ENCODE assay signal across 20 cellular contexts in genomic region chr5:133861161-133861737, GRCh38.
DNase-seq lines count a peak whose midpoint lies in the region; ATAC-seq and TF ChIP-seq lines count a peak whose summit lies in the region.
"Had no signal": no experiment of that assay in that cellular context is flagged by ENCODE, and none has a peak within 500 bp of the region (broad histone marks: within the 10 kb centered on the region; RNA-seq: fewer than 3 reads in every experiment).

No MANE protein-coding gene starts in this region.

- no peaks in the 10 kb centered on the region for H3K4me1 ChIP-seq in effector memory CD4-positive, alpha-beta T cell (ENCODE audit: control insufficient read depth, insufficient read depth, low read length, poor library complexity, severe bottlenecking)
- H3K4me1 ChIP-seq: A549, right lobe of liver, testis had no signal

- no peak overlapping the region for H3K4me3 ChIP-seq in effector memory CD4-positive, alpha-beta T cell (ENCODE audit: insufficient read depth, low read depth, low read length, poor library complexity, severe bottlenecking)
- H3K4me3 ChIP-seq: A549, dorsolateral prefrontal cortex, PC-9, right lobe of liver, testis had no signal

- no peak overlapping the region for H3K27ac Mint-ChIP-seq in activated CD8-positive, alpha-beta T cell treated with anti-CD3 and anti-CD28 coated beads for 36 hours
- H3K27ac Mint-ChIP-seq in activated CD8-positive, alpha-beta T cell treated with anti-CD3 and anti-CD28 coated beads, Interleukin-2, amount 10 ng/mL, durations not matched to agents 7 days and 5 days: no peak overlapping the region
- H3K27ac Mint-ChIP-seq in activated B cell treated with CpG ODN at 0.5 μM for 24 hours (no peak overlapping the region), naive B cell (peak overlapping the region in 4 of 6 donors; percentile 1 to 74 (median 54))
- no peak overlapping the region for H3K27ac Mint-ChIP-seq in stimulated activated naive CD8-positive, alpha-beta T cell treated with anti-CD3 and anti-CD28 coated beads, Interleukin-15, amount 100 ng/mL, for 72 hours
- H3K27ac Mint-ChIP-seq: CD14-positive monocyte; T-helper 2 cell treated with Interferon-gamma antibody and Interleukin-4, amounts not matched to agents 5 μg/mL and 100 μg/mL, for 36 hours had no signal

- peaks cover 2% of the 10 kb centered on the region for H3K9me3 Mint-ChIP-seq in activated CD8-positive, alpha-beta T cell treated with anti-CD3 and anti-CD28 coated beads for 36 hours
- H3K9me3 Mint-ChIP-seq in activated CD8-positive, alpha-beta T cell treated with anti-CD3 and anti-CD28 coated beads, Interleukin-2, amount 10 ng/mL, durations not matched to agents 7 days and 5 days (ENCODE audit: insufficient read depth): no peaks in the 10 kb centered on the region
- H3K9me3 Mint-ChIP-seq in activated B cell treated with CpG ODN at 0.5 μM for 24 hours (no peaks in the 10 kb centered on the region), naive B cell (peaks cover 0 to 3% (median 0%) of the 10 kb centered on the region in 7 donors)
- H3K9me3 Mint-ChIP-seq in stimulated activated naive CD8-positive, alpha-beta T cell treated with anti-CD3 and anti-CD28 coated beads, Interleukin-15, amount 100 ng/mL, for 72 hours: no peaks in the 10 kb centered on the region
- H3K9me3 Mint-ChIP-seq: T-helper 2 cell treated with Interferon-gamma antibody and Interleukin-4, amounts not matched to agents 5 μg/mL and 100 μg/mL, for 36 hours had no signal

- peak; percentile 77 for DNase-seq in activated CD8-positive, alpha-beta T cell treated with anti-CD3 and anti-CD28 coated beads for 36 hours
- DNase-seq in activated CD8-positive, alpha-beta T cell treated with anti-CD3 and anti-CD28 coated beads, Interleukin-2, amount 10 ng/mL, durations not matched to agents 7 days and 5 days: no peak
- DNase-seq in activated B cell treated with CpG ODN at 0.5 μM for 24 hours: no peak
- peak; percentile 63 for DNase-seq in naive B cell
- DNase-seq in stimulated activated naive CD8-positive, alpha-beta T cell treated with anti-CD3 and anti-CD28 coated beads, Interleukin-15, amount 100 ng/mL, for 72 hours: peak in 1 of 2 donors; percentile 47
- no peak for DNase-seq in effector memory CD4-positive, alpha-beta T cell
- no peak for DNase-seq in NOMO-1 treated with dmso at 0.1 percent for 144 hours (lab: John Stamatoyannopoulos, UW; ENCODE audit: unreplicated experiment)
- no peak for DNase-seq in NCI-H774 (lab: John Stamatoyannopoulos, UW)
- DNase-seq: activated CD8-positive, alpha-beta memory T cell treated with anti-CD3 and anti-CD28 coated beads, Interleukin-2, amount 50 U/mL, for 48 hours; glutamatergic neuron; left ventricle myocardium superior; NCI-H1417 treated with DMSO at 0.1 percent for 48 hours; NCI-H2171; PC-9; testis had no signal

- peak; percentile 92 for ATAC-seq in activated CD8-positive, alpha-beta T cell treated with anti-CD3 and anti-CD28 coated beads for 36 hours
- ATAC-seq in activated CD8-positive, alpha-beta T cell treated with anti-CD3 and anti-CD28 coated beads, Interleukin-2, amount 10 ng/mL, durations not matched to agents 7 days and 5 days: no peak
- ATAC-seq in activated B cell treated with CpG ODN at 0.5 μM for 24 hours (ENCODE audit: low read depth): peak; percentile 98
- peak; percentile 100 for ATAC-seq in naive B cell (ENCODE audit: low read depth in 2 of 2)
- peak; percentile 91 for ATAC-seq in stimulated activated naive CD8-positive, alpha-beta T cell treated with anti-CD3 and anti-CD28 coated beads, Interleukin-15, amount 100 ng/mL, for 72 hours
- ATAC-seq: A549, left ventricle myocardium superior had no signal

- TF ChIP-seq CTCF in activated CD8-positive, alpha-beta T cell treated with anti-CD3 and anti-CD28 coated beads for 36 hours (IDR thresholded peaks at IDR 0.05): no peak
- no peak for TF ChIP-seq CTCF in activated B cell treated with CpG ODN at 0.5 μM for 24 hours (IDR thresholded peaks at IDR 0.05)

- POLR2A ChIA-PET in activated CD8-positive, alpha-beta T cell treated with anti-CD3 and anti-CD28 coated beads for 36 hours (lab: Charles Lee): no interaction called here
- POLR2A ChIA-PET in activated CD8-positive, alpha-beta T cell treated with anti-CD3 and anti-CD28 coated beads, Interleukin-2, amount 10 ng/mL, durations not matched to agents 7 days and 5 days (lab: Charles Lee): no interaction called here
- POLR2A ChIA-PET in activated B cell treated with CpG ODN at 0.5 μM for 24 hours (lab: Charles Lee): no interaction called here

- H3K4me1 Mint-ChIP-seq in activated CD8-positive, alpha-beta T cell treated with anti-CD3 and anti-CD28 coated beads for 36 hours (ENCODE audit: low read depth): peaks cover 17% of the 10 kb centered on the region
- H3K4me1 Mint-ChIP-seq in activated CD8-positive, alpha-beta T cell treated with anti-CD3 and anti-CD28 coated beads, Interleukin-2, amount 10 ng/mL, durations not matched to agents 7 days and 5 days (ENCODE audit: low read depth): peaks cover 13% of the 10 kb centered on the region
- peaks cover 11% of the 10 kb centered on the region for H3K4me1 Mint-ChIP-seq in activated B cell treated with CpG ODN at 0.5 μM for 24 hours
- H3K4me1 Mint-ChIP-seq in naive B cell: peaks cover 35 to 56% (median 51%) of the 10 kb centered on the region in 3 donors
- peaks cover 25% of the 10 kb centered on the region for H3K4me1 Mint-ChIP-seq in stimulated activated naive CD8-positive, alpha-beta T cell treated with anti-CD3 and anti-CD28 coated beads, Interleukin-15, amount 100 ng/mL, for 72 hours
- H3K4me1 Mint-ChIP-seq: CD14-positive monocyte had no signal

- no peaks in the 10 kb centered on the region for H3K36me3 ChIP-seq in effector memory CD4-positive, alpha-beta T cell (ENCODE audit: control insufficient read depth, insufficient read depth, low read length)
- H3K36me3 ChIP-seq: right lobe of liver had no signal

- no peaks in the 10 kb centered on the region for H3K9me3 ChIP-seq in effector memory CD4-positive, alpha-beta T cell (ENCODE audit: control insufficient read depth, low read length)
- H3K9me3 ChIP-seq: A549, right lobe of liver, testis had no signal

- H3K27me3 ChIP-seq in effector memory CD4-positive, alpha-beta T cell (replicated peaks; ENCODE audit: control insufficient read depth, insufficient read depth, low read length, poor library complexity, severe bottlenecking): no peaks in the 10 kb centered on the region
- H3K27me3 ChIP-seq: dorsolateral prefrontal cortex, right lobe of liver, testis had no signal

- CTCF ChIA-PET in activated CD8-positive, alpha-beta T cell treated with anti-CD3 and anti-CD28 coated beads for 36 hours (lab: Charles Lee): interaction anchor here (2.5 kb wide), 1 partner anchor 8 kb away, joined by 29 read pairs; no protein-coding TSS in a partner anchor
- CTCF ChIA-PET in activated CD8-positive, alpha-beta T cell treated with anti-CD3 and anti-CD28 coated beads, Interleukin-2, amount 10 ng/mL, durations not matched to agents 7 days and 5 days (lab: Charles Lee): interaction anchor here (3.1 kb wide), 1 partner anchor 8 kb away, joined by 17 read pairs; no protein-coding TSS in a partner anchor
- CTCF ChIA-PET in activated B cell treated with CpG ODN at 0.5 μM for 24 hours (lab: Charles Lee): interaction anchor here (2.7 kb wide), 1 partner anchor 8 kb away, joined by 11 read pairs; no protein-coding TSS in a partner anchor

- no peaks in the 10 kb centered on the region for H3K36me3 Mint-ChIP-seq in activated CD8-positive, alpha-beta T cell treated with anti-CD3 and anti-CD28 coated beads for 36 hours (ENCODE audit: low read depth)
- H3K36me3 Mint-ChIP-seq in activated CD8-positive, alpha-beta T cell treated with anti-CD3 and anti-CD28 coated beads, Interleukin-2, amount 10 ng/mL, durations not matched to agents 7 days and 5 days (ENCODE audit: low read depth): no peaks in the 10 kb centered on the region
- H3K36me3 Mint-ChIP-seq in activated B cell treated with CpG ODN at 0.5 μM for 24 hours (ENCODE audit: low read depth) (no peaks in the 10 kb centered on the region), naive B cell (no peaks in the 10 kb centered on the region)
- H3K36me3 Mint-ChIP-seq: CD14-positive monocyte had no signal

- H3K27me3 Mint-ChIP-seq in activated CD8-positive, alpha-beta T cell treated with anti-CD3 and anti-CD28 coated beads for 36 hours: no peaks in the 10 kb centered on the region
- no peaks in the 10 kb centered on the region for H3K27me3 Mint-ChIP-seq in activated CD8-positive, alpha-beta T cell treated with anti-CD3 and anti-CD28 coated beads, Interleukin-2, amount 10 ng/mL, durations not matched to agents 7 days and 5 days (ENCODE audit: low read depth)
- no peaks in the 10 kb centered on the region for H3K27me3 Mint-ChIP-seq in activated B cell treated with CpG ODN at 0.5 μM for 24 hours
- H3K27me3 Mint-ChIP-seq in naive B cell: no peaks in the 10 kb centered on the region
- no peaks in the 10 kb centered on the region for H3K27me3 Mint-ChIP-seq in stimulated activated naive CD8-positive, alpha-beta T cell treated with anti-CD3 and anti-CD28 coated beads, Interleukin-15, amount 100 ng/mL, for 72 hours

- intact Hi-C loops in activated CD8-positive, alpha-beta T cell treated with anti-CD3 and anti-CD28 coated beads for 36 hours (cut with micrococcal nuclease): loop anchor here (10.0 kb wide), 1 partner anchor 106 kb away; no protein-coding TSS in a partner anchor
- intact Hi-C loops in activated B cell treated with CpG ODN at 0.5 μM for 24 hours (cut with micrococcal nuclease): loop anchor here (10.0 kb wide), 1 partner anchor 246 kb away; the partner anchor contains the start of gene FSTL4

- H3K4me3 Mint-ChIP-seq in activated CD8-positive, alpha-beta T cell treated with anti-CD3 and anti-CD28 coated beads for 36 hours: no peak overlapping the region
- no peak overlapping the region for H3K4me3 Mint-ChIP-seq in activated CD8-positive, alpha-beta T cell treated with anti-CD3 and anti-CD28 coated beads, Interleukin-2, amount 10 ng/mL, durations not matched to agents 7 days and 5 days
- H3K4me3 Mint-ChIP-seq in activated B cell treated with CpG ODN at 0.5 μM for 24 hours (no peak overlapping the region), naive B cell (peak overlapping the region in 6 of 8 donors; percentile 38 to 79 (median 56))
- peak overlapping the region in 1 of 2 donors; percentile 28 for H3K4me3 Mint-ChIP-seq in stimulated activated naive CD8-positive, alpha-beta T cell treated with anti-CD3 and anti-CD28 coated beads, Interleukin-15, amount 100 ng/mL, for 72 hours
- H3K4me3 Mint-ChIP-seq: T-helper 2 cell treated with Interferon-gamma antibody and Interleukin-4, amounts not matched to agents 5 μg/mL and 100 μg/mL, for 36 hours had no signal

- H3K27ac ChIP-seq in effector memory CD4-positive, alpha-beta T cell (ENCODE audit: insufficient read depth, low read length, poor library complexity, severe bottlenecking): no peak overlapping the region
- H3K27ac ChIP-seq: A549, dorsolateral prefrontal cortex, PC-9, right lobe of liver, testis had no signal

Comparison
In these comparisons a context has a peak if more than half of its experiments do, and no peak if none do; other contexts are left out.
1. DNase-seq: peak in activated CD8-positive, alpha-beta T cell treated with anti-CD3 and anti-CD28 coated beads for 36 hours (single experiment) and naive B cell (single experiment); none in activated CD8-positive, alpha-beta T cell treated with anti-CD3 and anti-CD28 coated beads, Interleukin-2, amount 10 ng/mL, durations not matched to agents 7 days and 5 days (single experiment), activated B cell treated with CpG ODN at 0.5 μM for 24 hours (single experiment), effector memory CD4-positive, alpha-beta T cell (0 of 3), NOMO-1 treated with dmso at 0.1 percent for 144 hours (single experiment) and NCI-H774 (single experiment).
2. H3K27ac Mint-ChIP-seq: peak in naive B cell (4 of 6); none in activated CD8-positive, alpha-beta T cell treated with anti-CD3 and anti-CD28 coated beads for 36 hours (single experiment), activated CD8-positive, alpha-beta T cell treated with anti-CD3 and anti-CD28 coated beads, Interleukin-2, amount 10 ng/mL, durations not matched to agents 7 days and 5 days (single experiment), activated B cell treated with CpG ODN at 0.5 μM for 24 hours (single experiment) and stimulated activated naive CD8-positive, alpha-beta T cell treated with anti-CD3 and anti-CD28 coated beads, Interleukin-15, amount 100 ng/mL, for 72 hours (0 of 2).
3. H3K4me3 Mint-ChIP-seq: peak in naive B cell (6 of 8); none in activated CD8-positive, alpha-beta T cell treated with anti-CD3 and anti-CD28 coated beads for 36 hours (single experiment), activated CD8-positive, alpha-beta T cell treated with anti-CD3 and anti-CD28 coated beads, Interleukin-2, amount 10 ng/mL, durations not matched to agents 7 days and 5 days (single experiment) and activated B cell treated with CpG ODN at 0.5 μM for 24 hours (single experiment).